ENCODE assay signal across 8 cellular contexts in the genomic region with DNA sequence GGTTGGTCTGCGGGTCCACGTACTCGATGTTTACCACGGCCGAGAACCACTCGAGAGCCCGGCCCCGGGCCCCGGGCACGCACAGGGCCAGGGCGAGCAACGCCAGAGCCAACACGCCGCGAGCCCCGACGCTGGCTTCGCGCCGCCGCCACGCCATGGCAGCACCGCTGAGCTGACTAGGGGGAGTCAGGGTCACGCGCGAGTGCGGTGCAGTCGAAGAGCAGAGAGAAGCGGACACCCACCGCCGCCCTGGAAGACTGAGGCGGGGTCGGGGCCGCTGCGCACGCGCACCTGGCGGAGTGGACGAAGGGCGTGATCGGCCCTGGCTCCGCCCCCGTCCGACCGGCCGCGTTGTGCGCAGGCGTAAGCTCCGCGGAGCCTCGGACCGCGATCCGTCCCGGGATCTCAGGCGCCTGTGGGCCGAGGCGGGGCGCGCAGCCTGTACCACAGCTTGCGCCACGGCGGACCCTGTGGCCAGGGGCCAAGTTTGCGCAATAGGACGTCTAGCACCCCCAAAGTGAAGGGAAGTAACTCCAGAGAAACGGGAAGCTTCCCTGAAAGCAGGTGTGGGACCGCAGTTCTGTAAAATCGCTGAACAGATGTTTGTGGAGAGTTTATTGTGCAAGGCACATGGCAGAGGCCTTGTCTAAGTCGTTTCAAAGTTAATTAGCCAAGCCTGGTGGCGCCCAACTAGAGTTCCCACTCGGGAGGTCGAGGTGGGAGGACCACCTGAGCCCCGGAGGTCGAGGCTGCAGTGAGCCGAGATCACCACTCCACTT.
DNase-seq lines count a peak whose midpoint lies in the region; ATAC-seq and TF ChIP-seq lines count a peak whose summit lies in the region.

A gene with protein sequence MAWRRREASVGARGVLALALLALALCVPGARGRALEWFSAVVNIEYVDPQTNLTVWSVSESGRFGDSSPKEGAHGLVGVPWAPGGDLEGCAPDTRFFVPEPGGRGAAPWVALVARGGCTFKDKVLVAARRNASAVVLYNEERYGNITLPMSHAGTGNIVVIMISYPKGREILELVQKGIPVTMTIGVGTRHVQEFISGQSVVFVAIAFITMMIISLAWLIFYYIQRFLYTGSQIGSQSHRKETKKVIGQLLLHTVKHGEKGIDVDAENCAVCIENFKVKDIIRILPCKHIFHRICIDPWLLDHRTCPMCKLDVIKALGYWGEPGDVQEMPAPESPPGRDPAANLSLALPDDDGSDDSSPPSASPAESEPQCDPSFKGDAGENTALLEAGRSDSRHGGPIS (minus strand): TSS at position 270 of the 779 bp plus-strand sequence. CDS start 113 bp downstream, at position 157.

- TF ChIP-seq CTCF in AG04449 (IDR thresholded peaks at IDR 0.05; ENCODE audit: insufficient read depth, low read length, missing control alignments) (no peak), VCaP (conservative IDR thresholded peaks at IDR 0.05) (no peak)

- peak within 1 kb of the TSS; percentile 84 for H3K4me3 ChIP-seq in AG04449 (ENCODE audit: low read depth, low read length)

- POLR2A ChIA-PET in AG04449 (lab: Yijun Ruan, JAX), result interaction anchor here (0.7 to 1.2 kb wide), 6 partner anchors 20 to 517 kb away, joined by 3 read pairs; partner anchors contain the start of gene CNOT11

- H3K27ac ChIP-seq in VCaP, result peak within 1 kb of the TSS; percentile 93

- ATAC-seq in GM18873 (IDR thresholded peaks at IDR 0.05; ENCODE audit: low FRiP score, unreplicated experiment) (peak; percentile 44), HG03135 (IDR thresholded peaks at IDR 0.05; ENCODE audit: unreplicated experiment) (peak; percentile 59)

- CTCF ChIA-PET in AG04449 (lab: Yijun Ruan, JAX), result interaction anchor here (1.1 to 2.4 kb wide), 2 partner anchors 34 to 111 kb away, joined by 3 to 12 read pairs; no protein-coding TSS in a partner anchor

- DNase-seq in AG04449 (ENCODE audit: low read depth, low spot score) (no peak), NCI-H2196 treated with DMSO at 0.1 percent for 48 hours (lab: John Stamatoyannopoulos, UW; ENCODE audit: unreplicated experiment) (peak; percentile 70), T47D (ENCODE audit: low read depth in 1 of 2, low spot score in 1 of 2) (peak; percentile 89 to 94), iPS-NIHi7 (ENCODE audit: extremely low spot score) (peak; percentile 100), smooth muscle cell of the brain vasculature (ENCODE audit: low read depth, low spot score) (peak; percentile 50)

- in situ Hi-C loops in T47D (cut with HindIII; ENCODE audit: low pct_unique_long_range_greater_than_20kb, low sequenced_read_pairs), result no loop called here
